ENCODE assay signal across 9 cellular contexts in the genomic region with DNA sequence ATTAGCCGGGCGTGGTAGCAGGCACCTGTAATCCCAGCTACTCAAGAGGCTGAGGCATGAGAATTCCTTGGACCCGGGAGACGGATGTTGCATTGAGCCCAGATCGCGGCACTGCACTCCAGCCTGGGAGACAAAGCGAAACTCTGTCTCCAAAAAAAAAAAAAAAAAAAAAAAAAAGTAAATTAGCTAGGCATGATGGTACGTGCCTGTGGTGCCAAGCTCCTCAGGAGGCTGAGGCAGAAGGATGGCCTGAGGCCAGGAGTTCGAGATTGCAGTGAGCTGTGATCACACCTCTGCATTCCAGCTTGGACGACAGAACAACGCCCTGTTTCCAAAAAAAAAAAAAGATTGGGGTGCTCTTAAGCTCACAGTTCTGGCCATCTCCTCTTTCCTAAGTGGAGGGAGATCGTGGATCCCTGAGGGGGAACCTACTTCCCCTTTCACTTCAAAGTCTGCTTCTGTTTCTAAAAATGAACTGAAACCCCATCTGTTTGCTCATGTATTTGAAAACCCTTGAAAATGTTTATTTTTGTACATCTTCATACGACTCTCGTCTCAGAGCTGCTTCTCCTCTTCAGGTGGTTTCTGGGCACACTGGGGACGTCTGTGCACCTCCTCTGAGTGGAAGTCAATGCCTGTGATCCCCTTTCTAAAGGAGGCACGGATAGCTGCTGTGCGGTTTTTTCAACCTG.
A peak's percentile ranks its signal among the peaks of the same experiment; 100 is the strongest.
DNase-seq lines count a peak whose midpoint lies in the region; ATAC-seq and TF ChIP-seq lines count a peak whose summit lies in the region.
"Had no signal": no experiment of that assay in that cellular context is flagged by ENCODE, and none has a peak within 500 bp of the region (broad histone marks: within the 10 kb centered on the region; RNA-seq: fewer than 3 reads in every experiment).

No MANE protein-coding gene starts in this region.

- in situ Hi-C loops in IMR-90 (cut with MboI; ENCODE audit: low sequenced_read_pairs), result no loop called here

- H3K27me3 ChIP-seq in IMR-90 (ENCODE audit: control insufficient read depth, insufficient read depth, low read length), result no peaks in the 10 kb centered on the region

- H4K8ac ChIP-seq in IMR-90 (ENCODE audit: low read depth in 2 of 2, low read length in 2 of 2), result no peak overlapping the region

- H3K9me3 Mint-ChIP-seq in activated CD4-positive, alpha-beta memory T cell treated with anti-CD3 and anti-CD28 coated beads, Interleukin-2, amount 10 ng/mL, durations not matched to agents 7 days and 5 days, result peaks cover 7% of the 10 kb centered on the region

- H3K4me2 ChIP-seq in IMR-90 (ENCODE audit: low read depth, low read length), result no peak overlapping the region

- no peak overlapping the region for H3K23ac ChIP-seq in IMR-90 (ENCODE audit: low read depth, low read length)

- no peaks in the 10 kb centered on the region for H3K27me3 Mint-ChIP-seq in activated CD4-positive, alpha-beta memory T cell treated with anti-CD3 and anti-CD28 coated beads, Interleukin-2, amount 10 ng/mL, durations not matched to agents 7 days and 5 days
- H3K27me3 Mint-ChIP-seq: activated naive CD8-positive, alpha-beta T cell treated with anti-CD3 and anti-CD28 coated beads, Interleukin-2, amount 10 ng/mL, durations not matched to agents 7 days and 5 days had no signal

- no peak overlapping the region for H3K4me3 ChIP-seq in IMR-90 (ENCODE audit: insufficient read depth, low read depth, low read length)

- peaks cover 41% of the 10 kb centered on the region for H3K36me3 Mint-ChIP-seq in activated CD4-positive, alpha-beta memory T cell treated with anti-CD3 and anti-CD28 coated beads, Interleukin-2, amount 10 ng/mL, durations not matched to agents 7 days and 5 days (ENCODE audit: low read depth)

- H3K27ac Mint-ChIP-seq in activated CD4-positive, alpha-beta memory T cell treated with anti-CD3 and anti-CD28 coated beads, Interleukin-2, amount 10 ng/mL, durations not matched to agents 7 days and 5 days, result no peak overlapping the region
- H3K27ac Mint-ChIP-seq: activated naive CD8-positive, alpha-beta T cell treated with anti-CD3 and anti-CD28 coated beads, Interleukin-2, amount 10 ng/mL, durations not matched to agents 7 days and 5 days had no signal

- H2BK120ac ChIP-seq in IMR-90 (ENCODE audit: low read depth, low read length), result no peak overlapping the region

- no peaks in the 10 kb centered on the region for H3K9me3 ChIP-seq in IMR-90 (ENCODE audit: control insufficient read depth, insufficient read depth, low read length)

- peaks cover 16% of the 10 kb centered on the region for H3K9me1 ChIP-seq in IMR-90 (ENCODE audit: insufficient read depth, low read length)

- CTCF ChIA-PET in IMR-90 (lab: Yijun Ruan, JAX), result interaction anchor here (0.6 to 1.1 kb wide), 2 partner anchors 21 to 314 kb away, joined by 3 read pairs; no protein-coding TSS in a partner anchor
- CTCF ChIA-PET in activated CD4-positive, alpha-beta memory T cell treated with anti-CD3 and anti-CD28 coated beads, Interleukin-2, amount 10 ng/mL, durations not matched to agents 7 days and 5 days (lab: Charles Lee), result no interaction called here

- H3K4me1 Mint-ChIP-seq in activated CD4-positive, alpha-beta memory T cell treated with anti-CD3 and anti-CD28 coated beads, Interleukin-2, amount 10 ng/mL, durations not matched to agents 7 days and 5 days, result peaks cover 9% of the 10 kb centered on the region

- no peak for TF ChIP-seq POLR2A in IMR-90 (IDR thresholded peaks at IDR 0.05; ENCODE audit: low read depth, low read length)

- no peak for DNase-seq in IMR-90
- DNase-seq in germinal center (ENCODE audit: low spot score), result peak; percentile 61
- DNase-seq in NCI-H1930 (lab: John Stamatoyannopoulos, UW), result no peak
- no peak for DNase-seq in activated CD4-positive, alpha-beta memory T cell treated with anti-CD3 and anti-CD28 coated beads, Interleukin-2, amount 10 ng/mL, durations not matched to agents 7 days and 5 days
- DNase-seq in posterior vena cava (ENCODE audit: low spot score), result no peak
- DNase-seq in kidney glomerular epithelial cell (lab: John Stamatoyannopoulos, UW), result no peak
- DNase-seq: activated naive CD8-positive, alpha-beta T cell treated with anti-CD3 and anti-CD28 coated beads, Interleukin-2, amount 10 ng/mL, durations not matched to agents 7 days and 5 days had no signal

- dilution Hi-C loops in IMR-90 (cut with HindIII; ENCODE audit: low sequenced_read_pairs, unreplicated experiment), result no loop called here

- peaks cover 1% of the 10 kb centered on the region for H3K4me1 ChIP-seq in IMR-90 (ENCODE audit: control insufficient read depth, insufficient read depth, low read length)

- H2BK5ac ChIP-seq in IMR-90 (ENCODE audit: low read depth, low read length, poor library complexity, severe bottlenecking), result no peak overlapping the region

- H3K14ac ChIP-seq in IMR-90 (replicated peaks; ENCODE audit: low read depth, low read length), result 0 out of 2 replicates have a peak overlapping the region, but pooled peaks have one; percentile 28

- no peak for TF ChIP-seq RAD21 in IMR-90 (IDR thresholded peaks at IDR 0.05; ENCODE audit: low read length)

- H3K79me1 ChIP-seq in IMR-90 (ENCODE audit: low read depth in 1 of 2, low read length in 2 of 2), result peaks cover 57 to 85% of the 10 kb centered on the region in 2 experiments

- H3K56ac ChIP-seq in IMR-90 (ENCODE audit: extremely low read depth, insufficient read depth, low read length), result no peak overlapping the region

- H2BK15ac ChIP-seq in IMR-90 (ENCODE audit: low read depth, low read length), result no peak overlapping the region

- BruUV-seq in IMR-90 (replicated peaks; lab: Mats Ljungman, UMichigan), result no TSS peak

- H2BK20ac ChIP-seq in IMR-90 (ENCODE audit: low read depth, low read length), result no peak overlapping the region

- H4K20me1 ChIP-seq in IMR-90 (ENCODE audit: insufficient read depth, low read length), result peaks cover 14% of the 10 kb centered on the region

- H2AK9ac ChIP-seq in IMR-90 (replicated peaks; ENCODE audit: low read depth, low read length, poor library complexity), result no peak overlapping the region

- TF ChIP-seq CTCF in IMR-90 (conservative IDR thresholded peaks at IDR 0.05; ENCODE audit: low read depth, low read length), result no peak

- H2AK5ac ChIP-seq in IMR-90 (ENCODE audit: low read depth, low read length), result no peak overlapping the region

- no peak overlapping the region for H2AFZ ChIP-seq in IMR-90 (replicated peaks; ENCODE audit: low read length, poor library complexity)

- intact Hi-C loops in IMR-90 (cut with micrococcal nuclease) (no loop called here), posterior vena cava (cut with DNase I) (no loop called here)

- ATAC-seq in GM18498 (IDR thresholded peaks at IDR 0.05; ENCODE audit: unreplicated experiment) (peak; percentile 93), GM21528 (IDR thresholded peaks at IDR 0.05; ENCODE audit: low FRiP score, unreplicated experiment) (peak; percentile 88), IMR-90 (ENCODE audit: low read depth) (no peak)

- no peak overlapping the region for H3K27ac ChIP-seq in IMR-90 (ENCODE audit: insufficient read depth, low read length)

- no peak overlapping the region for H3K4me3 Mint-ChIP-seq in activated CD4-positive, alpha-beta memory T cell treated with anti-CD3 and anti-CD28 coated beads, Interleukin-2, amount 10 ng/mL, durations not matched to agents 7 days and 5 days
- H3K4me3 Mint-ChIP-seq: activated naive CD8-positive, alpha-beta T cell treated with anti-CD3 and anti-CD28 coated beads, Interleukin-2, amount 10 ng/mL, durations not matched to agents 7 days and 5 days had no signal

- no peak overlapping the region for H4K91ac ChIP-seq in IMR-90 (ENCODE audit: insufficient read depth, low read depth, low read length)

- 90% methylated on average over 2 of the region's 17 CpGs; no CpG with 5 or more reads in 1 of the 2 experiments for WGBS in IMR-90 (ENCODE audit: extremely low coverage in 2 of 2, insufficient read length in 1 of 2), 2 experiments

- H4K5ac ChIP-seq in IMR-90 (ENCODE audit: low read depth, low read length), result no peak overlapping the region

- H3K36me3 ChIP-seq in IMR-90 (ENCODE audit: control insufficient read depth, insufficient read depth, low read length), result peaks cover 4% of the 10 kb centered on the region; the same call in 1 of the 2 replicates

- H3K4ac ChIP-seq in IMR-90 (ENCODE audit: low read depth, low read length), result no peak overlapping the region

- POLR2A ChIA-PET in IMR-90 (lab: Charles Lee; ENCODE audit: unreplicated experiment), result no interaction called here
- POLR2A ChIA-PET in activated CD4-positive, alpha-beta memory T cell treated with anti-CD3 and anti-CD28 coated beads, Interleukin-2, amount 10 ng/mL, durations not matched to agents 7 days and 5 days (lab: Charles Lee), result no interaction called here

- H3K9ac ChIP-seq in IMR-90 (ENCODE audit: low read depth, low read length), result no peak overlapping the region

- H3K18ac ChIP-seq in IMR-90 (ENCODE audit: low read depth, low read length), result no peak overlapping the region

TF ChIP-seq in IMR-90, 13 proteins besides CTCF, POLR2A, EP300 and RAD21:
- no peak for TF ChIP-seq NFE2L2 (IDR thresholded peaks at IDR 0.05; ENCODE audit: low read depth, low read length)
- no peak for TF ChIP-seq MXI1 (IDR thresholded peaks at IDR 0.05; ENCODE audit: borderline replicate concordance, low read depth, low read length)
- no peak for TF ChIP-seq SMC3 (IDR thresholded peaks at IDR 0.05; ENCODE audit: low read depth, low read length)
- TF ChIP-seq RCOR1 (IDR thresholded peaks at IDR 0.05; ENCODE audit: insufficient replicate concordance, low read length), result no peak
- TF ChIP-seq, protein P1, sequence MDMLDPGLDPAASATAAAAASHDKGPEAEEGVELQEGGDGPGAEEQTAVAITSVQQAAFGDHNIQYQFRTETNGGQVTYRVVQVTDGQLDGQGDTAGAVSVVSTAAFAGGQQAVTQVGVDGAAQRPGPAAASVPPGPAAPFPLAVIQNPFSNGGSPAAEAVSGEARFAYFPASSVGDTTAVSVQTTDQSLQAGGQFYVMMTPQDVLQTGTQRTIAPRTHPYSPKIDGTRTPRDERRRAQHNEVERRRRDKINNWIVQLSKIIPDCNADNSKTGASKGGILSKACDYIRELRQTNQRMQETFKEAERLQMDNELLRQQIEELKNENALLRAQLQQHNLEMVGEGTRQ (IDR thresholded peaks at IDR 0.05; ENCODE audit: low read depth, low read length), result no peak
- TF ChIP-seq MAFK (IDR thresholded peaks at IDR 0.05; ENCODE audit: low read depth, low read length), result no peak
- TF ChIP-seq, protein P2, sequence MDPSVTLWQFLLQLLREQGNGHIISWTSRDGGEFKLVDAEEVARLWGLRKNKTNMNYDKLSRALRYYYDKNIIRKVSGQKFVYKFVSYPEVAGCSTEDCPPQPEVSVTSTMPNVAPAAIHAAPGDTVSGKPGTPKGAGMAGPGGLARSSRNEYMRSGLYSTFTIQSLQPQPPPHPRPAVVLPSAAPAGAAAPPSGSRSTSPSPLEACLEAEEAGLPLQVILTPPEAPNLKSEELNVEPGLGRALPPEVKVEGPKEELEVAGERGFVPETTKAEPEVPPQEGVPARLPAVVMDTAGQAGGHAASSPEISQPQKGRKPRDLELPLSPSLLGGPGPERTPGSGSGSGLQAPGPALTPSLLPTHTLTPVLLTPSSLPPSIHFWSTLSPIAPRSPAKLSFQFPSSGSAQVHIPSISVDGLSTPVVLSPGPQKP (IDR thresholded peaks at IDR 0.05; ENCODE audit: borderline replicate concordance, low read depth, low read length), result no peak
- TF ChIP-seq MAZ (IDR thresholded peaks at IDR 0.05; ENCODE audit: borderline replicate concordance, low read depth, low read length), result no peak
TF ChIP-seq in IMR-90: peak in this region for 0.
